26 cellular contexts compared by ENCODE assay signal in the genomic region with DNA sequence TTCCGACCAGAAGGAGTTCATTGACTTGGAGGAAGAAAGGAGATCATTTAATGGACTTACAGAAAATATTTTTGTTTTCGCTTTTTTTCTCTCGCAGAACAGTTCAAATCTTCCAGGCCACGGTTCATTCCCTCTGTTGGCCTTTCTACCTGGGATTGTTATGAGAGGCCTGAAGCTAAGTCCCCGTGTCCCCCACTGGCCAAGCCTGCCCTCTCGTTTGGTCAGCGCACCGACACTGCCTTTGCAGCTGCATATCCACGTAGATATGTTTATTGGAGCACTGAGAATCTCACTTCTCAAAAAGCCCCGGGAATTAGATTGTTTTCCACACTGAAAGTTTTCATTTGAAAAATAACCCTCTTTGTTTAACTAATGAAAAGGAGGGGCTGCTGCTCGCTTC.
DNase-seq lines count a peak whose midpoint lies in the region; ATAC-seq and TF ChIP-seq lines count a peak whose summit lies in the region.
"Had no signal": no experiment of that assay in that cellular context is flagged by ENCODE, and none has a peak within 500 bp of the region (broad histone marks: within the 10 kb centered on the region; RNA-seq: fewer than 3 reads in every experiment).

No MANE protein-coding gene starts in this region.

- peak overlapping the region; percentile 49 for H3K4me3 Mint-ChIP-seq in osteocyte (ENCODE audit: unreplicated experiment)
- H3K4me3 Mint-ChIP-seq: activated CD4-positive, alpha-beta memory T cell treated with anti-CD3 and anti-CD28 coated beads for 36 hours; activated naive CD4-positive, alpha-beta T cell treated with anti-CD3 and anti-CD28 coated beads, Interleukin-2, amount 10 ng/mL, durations not matched to agents 7 days and 5 days; naive thymus-derived CD4-positive, alpha-beta T cell had no signal

- H3K27ac ChIP-seq in esophagus squamous epithelium: peak overlapping the region in 3 of 4 donors; percentile 38 to 67 (median 64)
- H3K27ac ChIP-seq in vagina: peak overlapping the region; percentile 50
- H3K27ac ChIP-seq: BLaER1 treated with 17β-estradiol and CSF1 and Interleukin-3, amounts not matched to agents 10 nM and 100 nM had no signal

- no peak overlapping the region for H3K4me3 ChIP-seq in esophagus squamous epithelium
- H3K4me3 ChIP-seq in vagina: no peak overlapping the region
- H3K4me3 ChIP-seq: BLaER1 treated with 17β-estradiol and CSF1 and Interleukin-3, amounts not matched to agents 10 nM and 100 nM; GM12878; HAP-1; smooth muscle cell had no signal

- H3K4me1 Mint-ChIP-seq in osteocyte (ENCODE audit: unreplicated experiment): peaks cover 44% of the 10 kb centered on the region
- H3K4me1 Mint-ChIP-seq: activated naive CD4-positive, alpha-beta T cell treated with anti-CD3 and anti-CD28 coated beads, Interleukin-2, amount 10 ng/mL, durations not matched to agents 7 days and 5 days; naive thymus-derived CD4-positive, alpha-beta T cell had no signal

- H3K9me3 ChIP-seq in esophagus squamous epithelium (no peaks in the 10 kb centered on the region), vagina (no peaks in the 10 kb centered on the region)
- H3K9me3 ChIP-seq: BLaER1 treated with 17β-estradiol and CSF1 and Interleukin-3, amounts not matched to agents 10 nM and 100 nM; HAP-1 had no signal

- no peaks in the 10 kb centered on the region for H3K27me3 Mint-ChIP-seq in osteocyte (ENCODE audit: unreplicated experiment)
- H3K27me3 Mint-ChIP-seq: activated CD4-positive, alpha-beta memory T cell treated with anti-CD3 and anti-CD28 coated beads for 36 hours; activated naive CD4-positive, alpha-beta T cell treated with anti-CD3 and anti-CD28 coated beads, Interleukin-2, amount 10 ng/mL, durations not matched to agents 7 days and 5 days had no signal

- peaks cover 14% of the 10 kb centered on the region for H3K9me3 Mint-ChIP-seq in osteocyte (ENCODE audit: unreplicated experiment)
- H3K9me3 Mint-ChIP-seq: activated CD4-positive, alpha-beta memory T cell treated with anti-CD3 and anti-CD28 coated beads for 36 hours had no signal

- H3K36me3 ChIP-seq in esophagus squamous epithelium: no peaks in the 10 kb centered on the region
- H3K36me3 ChIP-seq in vagina: no peaks in the 10 kb centered on the region
- H3K36me3 ChIP-seq: BLaER1 treated with 17β-estradiol and CSF1 and Interleukin-3, amounts not matched to agents 10 nM and 100 nM; HAP-1 had no signal

- peak overlapping the region; percentile 93 for H3K27ac Mint-ChIP-seq in osteocyte (ENCODE audit: unreplicated experiment)
- H3K27ac Mint-ChIP-seq: activated CD4-positive, alpha-beta memory T cell treated with anti-CD3 and anti-CD28 coated beads for 36 hours; activated naive CD4-positive, alpha-beta T cell treated with anti-CD3 and anti-CD28 coated beads, Interleukin-2, amount 10 ng/mL, durations not matched to agents 7 days and 5 days; naive thymus-derived CD4-positive, alpha-beta T cell had no signal

- peaks cover 8% of the 10 kb centered on the region for H3K36me3 Mint-ChIP-seq in osteocyte (ENCODE audit: unreplicated experiment)
- H3K36me3 Mint-ChIP-seq: activated CD4-positive, alpha-beta memory T cell treated with anti-CD3 and anti-CD28 coated beads for 36 hours; activated naive CD4-positive, alpha-beta T cell treated with anti-CD3 and anti-CD28 coated beads, Interleukin-2, amount 10 ng/mL, durations not matched to agents 7 days and 5 days; naive thymus-derived CD4-positive, alpha-beta T cell had no signal

- WGBS in esophagus squamous epithelium, 2 donors: 63 to 78% methylated on average over 11 of the region's 11 CpGs

- intact Hi-C loops in left ventricle myocardium superior (cut with micrococcal nuclease): loop anchor here (5.0 kb wide), 1 partner anchor 242 kb away; no protein-coding TSS in a partner anchor
- intact Hi-C loops in left cardiac atrium (cut with DNase I): no loop called here
- intact Hi-C loops in esophagus squamous epithelium (cut with DNase I): no loop called here
- intact Hi-C loops in vagina (cut with DNase I): no loop called here

- H3K4me1 ChIP-seq in esophagus squamous epithelium (peaks cover 6 to 41% (median 19%) of the 10 kb centered on the region in 3 donors), vagina (peaks cover 19% of the 10 kb centered on the region)
- H3K4me1 ChIP-seq: HAP-1 had no signal

- ATAC-seq in left ventricle myocardium superior (no peak), left cardiac atrium (no peak), HG03175 (IDR thresholded peaks at IDR 0.05; ENCODE audit: unreplicated experiment) (no peak), GM21723 (IDR thresholded peaks at IDR 0.05; ENCODE audit: unreplicated experiment) (no peak)
- ATAC-seq: GM12878; naive thymus-derived CD4-positive, alpha-beta T cell had no signal

- H3K27me3 ChIP-seq in esophagus squamous epithelium (no peaks in the 10 kb centered on the region), vagina (no peaks in the 10 kb centered on the region)
- H3K27me3 ChIP-seq: BLaER1 treated with 17β-estradiol and CSF1 and Interleukin-3, amounts not matched to agents 10 nM and 100 nM had no signal

- no peak for TF ChIP-seq CTCF in esophagus squamous epithelium (IDR thresholded peaks at IDR 0.05)
- TF ChIP-seq CTCF in osteocyte (IDR thresholded peaks at IDR 0.05): no peak
- no peak for TF ChIP-seq CTCF in vagina (IDR thresholded peaks at IDR 0.05)

- no peak for TF ChIP-seq POLR2A in esophagus squamous epithelium (IDR thresholded peaks at IDR 0.05)
- TF ChIP-seq POLR2A in vagina (IDR thresholded peaks at IDR 0.05): no peak

- DNase-seq in left ventricle myocardium superior: peak; percentile 33
- DNase-seq in left cardiac atrium: no peak
- no peak for DNase-seq in esophagus squamous epithelium (lab: John Stamatoyannopoulos, UW)
- no peak for DNase-seq in osteocyte (ENCODE audit: extremely low spot score, unreplicated experiment)
- DNase-seq in vagina (ENCODE audit: extremely low spot score in 2 of 2): no peak
- no peak for DNase-seq in activated T-cell treated with anti-CD3 and anti-CD28 coated beads, Interleukin-2, amount 50 U/mL, for 1 hour
- DNase-seq: activated CD4-positive, alpha-beta memory T cell treated with anti-CD3 and anti-CD28 coated beads for 36 hours; activated CD4-positive, alpha-beta T cell treated with anti-CD3 and anti-CD28 coated beads for 1 hour; activated CD8-positive, alpha-beta memory T cell treated with anti-CD3 and anti-CD28 coated beads, Interleukin-2, amount 50 U/mL, for 4 hours; activated naive CD4-positive, alpha-beta T cell treated with anti-CD3 and anti-CD28 coated beads, Interleukin-2, amount 10 ng/mL, durations not matched to agents 7 days and 5 days; amniotic stem cell; DMS153; islet precursor cell; midbrain; naive thymus-derived CD4-positive, alpha-beta T cell; NCI-H1436 treated with DMSO at 0.1 percent for 48 hours; NCI-H345; nucleus accumbens; Right ventricle myocardium superior; stimulated activated naive CD4-positive, alpha-beta T cell had no signal
